ENCODE assay signal across 8 cellular contexts in genomic region chr9:127450831-127451680, GRCh38.
A peak's percentile ranks its signal among the peaks of the same experiment; 100 is the strongest.
DNase-seq lines count a peak whose midpoint lies in the region; ATAC-seq and TF ChIP-seq lines count a peak whose summit lies in the region.

TSS of gene LRSAM1 (plus strand) at chr9:127451510. CDS start at chr9:127454528, 3,018 bp downstream.
TSS of gene RPL12 (minus strand) at chr9:127451406. CDS start at chr9:127451317, 89 bp downstream.

- H3K27me3 Mint-ChIP-seq in central memory CD8-positive, alpha-beta T cell: no peaks in the 10 kb centered on the region

- peak; percentile 93 for DNase-seq in AG10803 (ENCODE audit: low read depth)
- peak; percentile 75 for DNase-seq in NCI-H446 treated with DMSO at 0.1 percent for 48 hours (lab: John Stamatoyannopoulos, UW)
- DNase-seq in central memory CD8-positive, alpha-beta T cell (ENCODE audit: low spot score in 2 of 2): peak; percentile 98 to 100
- peak; percentile 97 for DNase-seq in islet precursor cell
- DNase-seq in stimulated activated CD4-positive, alpha-beta T cell treated with anti-CD3 and anti-CD28 coated beads, Interleukin-12 subunit alpha, Interleukin-12 subunit beta, amount 100 ng/mL, for 4 hours: peak; percentile 100

- peak; percentile 17; the same call in 1 of the 2 replicates for TF ChIP-seq CTCF in AG10803 (conservative IDR thresholded peaks at IDR 0.05; ENCODE audit: low read length)

- peaks cover 52% of the 10 kb centered on the region for H3K4me1 Mint-ChIP-seq in central memory CD8-positive, alpha-beta T cell

- peak within 1 kb of the TSS; percentile 96 for H3K4me3 ChIP-seq in AG10803 (ENCODE audit: low read length)

- H3K4me3 Mint-ChIP-seq in central memory CD8-positive, alpha-beta T cell: peak within 1 kb of the TSS; percentile 92

- ATAC-seq in GM19035 (IDR thresholded peaks at IDR 0.05; ENCODE audit: unreplicated experiment) (peak; percentile 62), HG03342 (IDR thresholded peaks at IDR 0.05; ENCODE audit: unreplicated experiment) (peak; percentile 62)
- ATAC-seq in activated CD4-positive, CD25-positive, alpha-beta regulatory T cell treated with anti-CD3 and anti-CD28 coated beads, Interleukin-2, amount 50 U/mL, for 24 hours: peak; percentile 69 to 74
- peak; percentile 90 for ATAC-seq in central memory CD8-positive, alpha-beta T cell (replicated peaks; ENCODE audit: extremely low read depth, poor library complexity, severe bottlenecking)

- H3K27ac Mint-ChIP-seq in central memory CD8-positive, alpha-beta T cell (ENCODE audit: low read depth): peak within 1 kb of the TSS; percentile 97

- no peaks in the 10 kb centered on the region for H3K9me3 Mint-ChIP-seq in central memory CD8-positive, alpha-beta T cell

- H3K36me3 Mint-ChIP-seq in central memory CD8-positive, alpha-beta T cell (ENCODE audit: insufficient read depth): peaks cover 54% of the 10 kb centered on the region

Comparison
In these comparisons a context has a peak if more than half of its experiments do, and no peak if none do; other contexts are left out.
1. Peak in every context shown above with its lines: DNase-seq, ATAC-seq and H3K4me3 ChIP-seq.